In genomic region chrX:78687586-78687985, GRCh38 we compare ENCODE assay signal across 14 cellular contexts. TPM values are rescaled to one million over a fixed set of nuclear protein-coding genes. Genes with fewer than 3 reads are reported as not detected.
DNase-seq lines count a peak whose midpoint lies in the region; ATAC-seq and TF ChIP-seq lines count a peak whose summit lies in the region.
"Had no signal": no experiment of that assay in that cellular context is flagged by ENCODE, and none has a peak within 500 bp of the region (broad histone marks: within the 10 kb centered on the region; RNA-seq: fewer than 3 reads in every experiment).

No MANE protein-coding gene starts in this region.

- no peak overlapping the region for H3K4me3 ChIP-seq in colonic mucosa
- H3K4me3 ChIP-seq: smooth muscle cell had no signal

- H3K4me1 ChIP-seq in colonic mucosa: no peaks in the 10 kb centered on the region

- TF ChIP-seq CTCF in colonic mucosa (IDR thresholded peaks at IDR 0.05): no peak

- intact Hi-C loops in colonic mucosa (cut with DNase I) (no loop called here), Right ventricle myocardium superior (cut with DNase I) (no loop called here)

- DNase-seq in OCI-M1 (lab: John Stamatoyannopoulos, UW) (peak; percentile 22), left lobe of liver (ENCODE audit: low spot score) (no peak), colonic mucosa (no peak), Right ventricle myocardium superior (no peak), T-helper 1 cell (no peak)
- DNase-seq: activated T-cell treated with anti-CD3 and anti-CD28 coated beads, Interleukin-2, amount 50 U/mL, for 1 hour; CD4-positive, alpha-beta memory T cell; naive thymus-derived CD8-positive, alpha-beta T cell; NCI-H1105 treated with DMSO at 0.1 percent for 48 hours had no signal

- peak; percentile 91 for ATAC-seq in GM18861 (IDR thresholded peaks at IDR 0.05; ENCODE audit: unreplicated experiment)
- ATAC-seq in GM21717 (IDR thresholded peaks at IDR 0.05; ENCODE audit: unreplicated experiment): peak; percentile 94
- peak; percentile 94 for ATAC-seq in HG03159 (IDR thresholded peaks at IDR 0.05; ENCODE audit: unreplicated experiment)
- ATAC-seq in left lobe of liver: no peak
- no peak for ATAC-seq in Right ventricle myocardium superior (ENCODE audit: poor library complexity)
- ATAC-seq: naive thymus-derived CD8-positive, alpha-beta T cell had no signal

- H3K27me3 ChIP-seq in colonic mucosa: no peaks in the 10 kb centered on the region

- no peaks in the 10 kb centered on the region for H3K36me3 ChIP-seq in colonic mucosa

- H3K9ac ChIP-seq in colonic mucosa (ENCODE audit: low read depth in 2 of 2, low read length in 2 of 2): no peak overlapping the region

- no peak overlapping the region for H3K27ac ChIP-seq in colonic mucosa

- no peaks in the 10 kb centered on the region for H3K9me3 ChIP-seq in colonic mucosa

RNA-seq across cellular contexts. Expression of gene RTL3, which starts 28.5 kb away (rescaled TPM):
- not detected for total RNA-seq in left lobe of liver
- not detected for total RNA-seq in colonic mucosa
- total RNA-seq in Right ventricle myocardium superior: 0.08 TPM
- total RNA-seq: CD4-positive, alpha-beta memory T cell; fibroblast of lung; naive thymus-derived CD8-positive, alpha-beta T cell; smooth muscle cell had no signal

RNA-seq across cellular contexts. Expression of gene LPAR4, which starts 59.9 kb away (rescaled TPM):
- not detected for total RNA-seq in left lobe of liver
- under 1 TPM; 0.15 to 0.24 TPM for total RNA-seq in colonic mucosa
- total RNA-seq in Right ventricle myocardium superior: 0.38 TPM
- total RNA-seq: CD4-positive, alpha-beta memory T cell; naive thymus-derived CD8-positive, alpha-beta T cell had no signal

Comparison
In these comparisons a context has a peak if more than half of its experiments do, and no peak if none do; other contexts are left out.
1. ATAC-seq: peak in GM18861 (single experiment), GM21717 (single experiment) and HG03159 (single experiment); none in left lobe of liver (single experiment) and Right ventricle myocardium superior (single experiment).